1 cellular context compared by ENCODE assay signal in the genomic region with DNA sequence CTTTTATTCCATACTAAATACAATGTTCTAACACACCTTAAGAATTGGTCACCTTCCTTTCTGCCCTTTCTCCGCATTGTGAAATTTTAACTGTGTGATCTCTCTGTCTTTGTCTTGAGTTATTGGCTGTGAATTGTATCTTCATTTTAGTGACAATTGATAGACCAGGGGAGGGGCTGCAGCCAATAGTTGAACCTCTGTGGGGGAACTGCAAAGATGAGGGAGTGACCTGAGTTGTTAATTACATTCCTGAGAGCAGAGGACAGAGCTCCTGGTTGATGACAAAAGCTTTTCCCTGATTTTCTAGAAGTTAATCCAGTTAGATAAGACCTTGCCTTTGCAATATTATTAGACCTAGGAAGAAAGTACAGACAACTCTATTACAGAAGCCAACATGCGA.
TF ChIP-seq lines count a peak whose summit lies in the region.

No MANE protein-coding gene starts in this region.

TF ChIP-seq in H1, 55 proteins besides CTCF, POLR2A, EP300 and RAD21 (continued from another document):
- TF ChIP-seq, protein P1, sequence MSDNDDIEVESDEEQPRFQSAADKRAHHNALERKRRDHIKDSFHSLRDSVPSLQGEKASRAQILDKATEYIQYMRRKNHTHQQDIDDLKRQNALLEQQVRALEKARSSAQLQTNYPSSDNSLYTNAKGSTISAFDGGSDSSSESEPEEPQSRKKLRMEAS (IDR thresholded peaks at IDR 0.05): no peak
- TF ChIP-seq HDAC6 (IDR thresholded peaks at IDR 0.05; ENCODE audit: low read depth, low read length) (no peak), POLR2AphosphoS5 (IDR thresholded peaks at IDR 0.05; ENCODE audit: low read depth, low read length) (no peak), RXRA (IDR thresholded peaks at IDR 0.05; ENCODE audit: insufficient read depth, low read depth, low read length) (no peak), EZH2 (IDR thresholded peaks at IDR 0.05; ENCODE audit: low read depth, low read length, severe bottlenecking) (no peak), TAF7 (optimal IDR thresholded peaks at IDR 0.05; ENCODE audit: borderline replicate concordance, low read depth, low read length) (no peak), RNF2 (IDR thresholded peaks at IDR 0.05; ENCODE audit: borderline replicate concordance, low read depth, low read length, missing control alignments, poor library complexity, severe bottlenecking) (no peak), KDM5A (IDR thresholded peaks at IDR 0.05; ENCODE audit: low read length) (no peak), EGR1 (IDR thresholded peaks at IDR 0.05; ENCODE audit: borderline replicate concordance, low read depth, low read length) (no peak), SP1 (IDR thresholded peaks at IDR 0.05; ENCODE audit: low read depth, low read length) (no peak), TBP (IDR thresholded peaks at IDR 0.05; ENCODE audit: low read depth, low read length) (no peak), TEAD4 (IDR thresholded peaks at IDR 0.05; ENCODE audit: low read depth, low read length) (no peak)
- TF ChIP-seq, protein P2, sequence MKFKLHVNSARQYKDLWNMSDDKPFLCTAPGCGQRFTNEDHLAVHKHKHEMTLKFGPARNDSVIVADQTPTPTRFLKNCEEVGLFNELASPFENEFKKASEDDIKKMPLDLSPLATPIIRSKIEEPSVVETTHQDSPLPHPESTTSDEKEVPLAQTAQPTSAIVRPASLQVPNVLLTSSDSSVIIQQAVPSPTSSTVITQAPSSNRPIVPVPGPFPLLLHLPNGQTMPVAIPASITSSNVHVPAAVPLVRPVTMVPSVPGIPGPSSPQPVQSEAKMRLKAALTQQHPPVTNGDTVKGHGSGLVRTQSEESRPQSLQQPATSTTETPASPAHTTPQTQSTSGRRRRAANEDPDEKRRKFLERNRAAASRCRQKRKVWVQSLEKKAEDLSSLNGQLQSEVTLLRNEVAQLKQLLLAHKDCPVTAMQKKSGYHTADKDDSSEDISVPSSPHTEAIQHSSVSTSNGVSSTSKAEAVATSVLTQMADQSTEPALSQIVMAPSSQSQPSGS (IDR thresholded peaks at IDR 0.05; ENCODE audit: low read length): no peak
